Comparison of ENCODE assay signal across 18 cellular contexts in genomic region chr1:92074446-92074845, GRCh38. TPM values are rescaled to one million over a fixed set of nuclear protein-coding genes. Genes with fewer than 3 reads are reported as not detected.
"Had no signal": no experiment of that assay in that cellular context is flagged by ENCODE, and none has a peak within 500 bp of the region (broad histone marks: within the 10 kb centered on the region; RNA-seq: fewer than 3 reads in every experiment).

No MANE protein-coding gene starts in this region.

RNA-seq across cellular contexts. Expression of gene SETSIP, which starts 0.8 kb away (rescaled TPM):
- total RNA-seq: activated naive CD4-positive, alpha-beta T cell treated with anti-CD3 and anti-CD28 coated beads, Interleukin-2, amount 50 U/mL, for 72 hours; activated T-cell treated with anti-CD3 and anti-CD28 coated beads, Interleukin-2, amount 50 U/mL, for 4 hours; activated T-cell treated with anti-CD3 and anti-CD28 coated beads, Interleukin-2, amount 50 U/mL, for 72 hours; activated T-helper 1 cell treated with anti-CD3 and anti-CD28 coated beads, Interleukin-12 subunit alpha, Interleukin-12 subunit beta, Interleukin-2, Interleukin-4 antibody, amounts not matched to agents 30 ng/mL and 10 ng/mL and 1 ng/mL, durations not matched to agents 14 hours and 24 hours and 36 hours; activated T-helper 17 cell treated with anti-CD3 and anti-CD28 coated beads, Interleukin-2, amount 50 U/mL, for 72 hours; activated T-helper 2 cell treated with anti-CD3 and anti-CD28 coated beads, Interferon-gamma antibody, Interleukin-2, Interleukin-4, amounts not matched to agents 10 μg/mL and 5 μg/mL and 100 μg/mL, durations not matched to agents 14 hours and 24 hours and 36 hours; adrenal gland; aorta; ascending aorta; astrocyte; body of pancreas; breast epithelium; cardiac muscle cell; cardiac septum; cerebellum; chondrocyte had no signal
- polyA plus RNA-seq: adipose tissue, adrenal gland, cardiac muscle cell had no signal

RNA-seq across cellular contexts. Expression of gene EPHX4, which starts 44.7 kb away (rescaled TPM):
- total RNA-seq: activated naive CD8-positive, alpha-beta T cell treated with anti-CD3 and anti-CD28 coated beads, Interleukin-2, amount 10 ng/mL, durations not matched to agents 7 days and 5 days; activated T-helper 17 cell treated with anti-CD3 and anti-CD28 coated beads, Interleukin-2, amount 50 U/mL, for 72 hours; ascending aorta; body of pancreas had no signal
- polyA plus RNA-seq: aorta had no signal
